ENCODE assay signal across 13 cellular contexts in genomic region chr11:102360681-102361080, GRCh38. TPM values are rescaled to one million over a fixed set of nuclear protein-coding genes. Genes with fewer than 3 reads are reported as not detected.
DNase-seq lines count a peak whose midpoint lies in the region; ATAC-seq lines count a peak whose summit lies in the region.
"Had no signal": no experiment of that assay in that cellular context is flagged by ENCODE, and none has a peak within 500 bp of the region (broad histone marks: within the 10 kb centered on the region; RNA-seq: fewer than 3 reads in every experiment).

No MANE protein-coding gene starts in this region.

- H3K9me3 Mint-ChIP-seq in activated T-helper 17 cell treated with anti-CD3 and anti-CD28 coated beads, Interleukin-2, amount 50 U/mL, for 72 hours, result no peaks in the 10 kb centered on the region
- H3K9me3 Mint-ChIP-seq in naive thymus-derived CD8-positive, alpha-beta T cell, result peaks cover 0 to 29% (median 13%) of the 10 kb centered on the region in 9 donors

- POLR2A ChIA-PET in naive thymus-derived CD8-positive, alpha-beta T cell (lab: Charles Lee), result interaction anchor here (0.7 to 3.6 kb wide), 5 partner anchors 9 to 48 kb away, joined by 4 to 42 read pairs (median 4); partner anchors contain the start of gene BIRC2

- peaks cover 99% of the 10 kb centered on the region for H3K36me3 Mint-ChIP-seq in activated T-helper 17 cell treated with anti-CD3 and anti-CD28 coated beads, Interleukin-2, amount 50 U/mL, for 72 hours (ENCODE audit: low read depth)
- peaks cover 26 to 71% (median 47%) of the 10 kb centered on the region in 3 donors for H3K36me3 Mint-ChIP-seq in naive thymus-derived CD8-positive, alpha-beta T cell

- no peak overlapping the region for H3K4me3 ChIP-seq in Jurkat, Clone E6-1 (ENCODE audit: low read length)
- H3K4me3 ChIP-seq: left lung had no signal

- ATAC-seq in activated T-helper 17 cell treated with anti-CD3 and anti-CD28 coated beads, Interleukin-2, amount 50 U/mL, for 72 hours (replicated peaks), result peak; percentile 26
- ATAC-seq in naive thymus-derived CD8-positive, alpha-beta T cell, result peak in 1 of 2 donors; percentile 36
- no peak for ATAC-seq in GM19035 (IDR thresholded peaks at IDR 0.05; ENCODE audit: unreplicated experiment)
- ATAC-seq: left lung, sciatic nerve, SK-N-SH treated with all-trans-retinoic acid at 6 μM for 48 hours had no signal

- peak; percentile 32 for DNase-seq in activated gamma-delta T cell treated with Interleukin-2 at 50 U/mL for 16 hours
- no peak for DNase-seq in activated gamma-delta T cell (lab: John Stamatoyannopoulos, UW)
- peak; percentile 41 for DNase-seq in Jurkat, Clone E6-1 (ENCODE audit: low read depth, low spot score)
- DNase-seq in naive thymus-derived CD8-positive, alpha-beta T cell, result peak in 4 of 10 donors; percentile 17 to 46 (median 24)
- DNase-seq in amygdala (lab: John Stamatoyannopoulos, UW), result no peak
- no peak for DNase-seq in RPMI8226
- DNase-seq: glutamatergic neuron, left lung, NCI-H187 treated with DMSO at 0.1 percent for 48 hours had no signal

- H3K27ac Mint-ChIP-seq in activated T-helper 17 cell treated with anti-CD3 and anti-CD28 coated beads, Interleukin-2, amount 50 U/mL, for 72 hours, result peak overlapping the region; percentile 78
- peak overlapping the region; percentile 94 to 99 (median 96) for H3K27ac Mint-ChIP-seq in naive thymus-derived CD8-positive, alpha-beta T cell

- peaks cover 34% of the 10 kb centered on the region for H3K4me1 Mint-ChIP-seq in activated T-helper 17 cell treated with anti-CD3 and anti-CD28 coated beads, Interleukin-2, amount 50 U/mL, for 72 hours
- peaks cover 32 to 69% (median 63%) of the 10 kb centered on the region in 4 donors for H3K4me1 Mint-ChIP-seq in naive thymus-derived CD8-positive, alpha-beta T cell

- peak overlapping the region; percentile 39 for H3K4me3 Mint-ChIP-seq in activated T-helper 17 cell treated with anti-CD3 and anti-CD28 coated beads, Interleukin-2, amount 50 U/mL, for 72 hours
- H3K4me3 Mint-ChIP-seq in naive thymus-derived CD8-positive, alpha-beta T cell, result peak overlapping the region; percentile 72 to 87 (median 77)

- no peaks in the 10 kb centered on the region for H3K27me3 Mint-ChIP-seq in activated T-helper 17 cell treated with anti-CD3 and anti-CD28 coated beads, Interleukin-2, amount 50 U/mL, for 72 hours
- no peaks in the 10 kb centered on the region for H3K27me3 Mint-ChIP-seq in naive thymus-derived CD8-positive, alpha-beta T cell

RNA-seq across cellular contexts. Expression of gene BIRC2, which starts 13.7 kb away (rescaled TPM):
- 17.6 TPM for polyA plus RNA-seq in Jurkat, Clone E6-1 (2012; ENCODE audit: insufficient read depth, insufficient read length)
- 10 to 100 TPM; 27.3 to 60.9 TPM for total RNA-seq in activated T-helper 17 cell treated with anti-CD3 and anti-CD28 coated beads, Interleukin-2, amount 50 U/mL, for 72 hours
- 10 to 100 TPM; 56.4 to 56.9 TPM for total RNA-seq in naive thymus-derived CD8-positive, alpha-beta T cell
- polyA plus RNA-seq in naive thymus-derived CD8-positive, alpha-beta T cell, result 10 to 100 TPM; 29.6 to 41.9 (median 32.2) TPM

RNA-seq across cellular contexts. Expression of gene BIRC3, which starts 43.4 kb away (rescaled TPM):
- 3.5 TPM for polyA plus RNA-seq in Jurkat, Clone E6-1 (2012; ENCODE audit: insufficient read depth, insufficient read length)
- total RNA-seq in activated T-helper 17 cell treated with anti-CD3 and anti-CD28 coated beads, Interleukin-2, amount 50 U/mL, for 72 hours, result 100 to 1,000 TPM; 124 to 355 TPM
- total RNA-seq in naive thymus-derived CD8-positive, alpha-beta T cell, result 10 to 100 TPM; 94.8 to 97.7 TPM
- 10 to 100 TPM; 16.7 to 22.9 (median 19.1) TPM for polyA plus RNA-seq in naive thymus-derived CD8-positive, alpha-beta T cell

Comparison
In these comparisons a context has a peak if more than half of its experiments do, and no peak if none do; other contexts are left out.
1. DNase-seq: peak in activated gamma-delta T cell treated with Interleukin-2 at 50 U/mL for 16 hours (single experiment) and Jurkat, Clone E6-1 (single experiment); none in activated gamma-delta T cell (single experiment), amygdala (0 of 56) and RPMI8226 (single experiment).